Comparison of ENCODE assay signal across 8 cellular contexts in genomic region chr1:247331526-247332214, GRCh38. TPM values are rescaled to one million over a fixed set of nuclear protein-coding genes. Genes with fewer than 3 reads are reported as not detected.
DNase-seq lines count a peak whose midpoint lies in the region; ATAC-seq and TF ChIP-seq lines count a peak whose summit lies in the region.

Gene ZNF496 (minus strand): TSS chr1:247331867. CDS start chr1:247329578, 2,289 bp downstream.

- H3K36me3 ChIP-seq in ectodermal cell (ENCODE audit: control insufficient read depth, insufficient read depth, low read length) = peaks cover 17% of the 10 kb centered on the region
- H3K36me3 ChIP-seq in lower lobe of right lung = peaks cover 32% of the 10 kb centered on the region

- peak within 1 kb of the TSS; percentile 73 for H3K4me3 ChIP-seq in ectodermal cell (ENCODE audit: insufficient read depth, low read depth, low read length)
- H3K4me3 ChIP-seq in lower lobe of right lung = peak within 1 kb of the TSS; percentile 75

- H3K4me1 ChIP-seq in ectodermal cell (ENCODE audit: control insufficient read depth, insufficient read depth, low read length) (peaks cover 30% of the 10 kb centered on the region), lower lobe of right lung (peaks cover 37% of the 10 kb centered on the region)

- 1% methylated on average over 92 of the region's 92 CpGs for WGBS in ectodermal cell, 2 experiments

- H3K27me3 ChIP-seq in ectodermal cell (ENCODE audit: control insufficient read depth, insufficient read depth, low read length, poor library complexity, severe bottlenecking) (no peaks in the 10 kb centered on the region), lower lobe of right lung (ENCODE audit: low read depth) (no peaks in the 10 kb centered on the region)

- peak; percentile 60 to 86 for DNase-seq in NCI-H524 (lab: John Stamatoyannopoulos, UW)
- DNase-seq in activated CD4-positive, alpha-beta T cell treated with anti-CD3 and anti-CD28 coated beads, Interleukin-2, amount 50 U/mL, for 48 hours = peak; percentile 60 to 61
- DNase-seq in lower lobe of right lung = peak; percentile 84
- peak; percentile 25 to 55 (median 27) for DNase-seq in stimulated activated CD4-positive, alpha-beta T cell treated with anti-CD3 and anti-CD28 coated beads, TNF-alpha, amount 100 ng/mL, for 24 hours (ENCODE audit: low read depth in 3 of 3)

- H3K9me3 ChIP-seq in ectodermal cell (ENCODE audit: control insufficient read depth, low read length) (no peaks in the 10 kb centered on the region), lower lobe of right lung (no peaks in the 10 kb centered on the region)

- TF ChIP-seq CTCF in C4-2B (conservative IDR thresholded peaks at IDR 0.05) (no peak), lower lobe of right lung (IDR thresholded peaks at IDR 0.05) (no peak)

- intact Hi-C loops in lower lobe of right lung (cut with DNase I) = no loop called here

- H3K27ac ChIP-seq in C4-2B (peak within 1 kb of the TSS; percentile 84), ectodermal cell (ENCODE audit: insufficient read depth, low read depth, low read length, poor library complexity, severe bottlenecking) (peak within 1 kb of the TSS; percentile 74), lower lobe of right lung (peak within 1 kb of the TSS; percentile 90)

- ATAC-seq in GM19324 (IDR thresholded peaks at IDR 0.05; ENCODE audit: low FRiP score, unreplicated experiment) (peak; percentile 68), HG03457 (IDR thresholded peaks at IDR 0.05; ENCODE audit: unreplicated experiment) (peak; percentile 60), lower lobe of right lung (peak; percentile 87 to 90)

RNA-seq across cellular contexts. Expression of gene ZNF496, which starts in this region (rescaled TPM):
- polyA plus RNA-seq in ectodermal cell (2013, experiment 1 of 4) = 52.6 TPM
- 57.3 TPM for polyA plus RNA-seq in ectodermal cell (2013, experiment 2 of 4)
- 38.0 TPM for polyA plus RNA-seq in ectodermal cell (2013, experiment 3 of 4)
- polyA plus RNA-seq in ectodermal cell (2013, experiment 4 of 4) = 43.9 TPM
- 16.9 TPM for total RNA-seq in lower lobe of right lung

Comparison
In these comparisons a context has a peak if more than half of its experiments do, and no peak if none do; other contexts are left out.
1. Peak in every context shown above with its lines: DNase-seq, ATAC-seq, H3K4me3 ChIP-seq and H3K27ac ChIP-seq.
2. DNase-seq: peak in every context shown above with its lines; median percentile 84 in lower lobe of right lung; 73 in NCI-H524; 60 in activated CD4-positive, alpha-beta T cell treated with anti-CD3 and anti-CD28 coated beads, Interleukin-2, amount 50 U/mL, for 48 hours; 27 in stimulated activated CD4-positive, alpha-beta T cell treated with anti-CD3 and anti-CD28 coated beads, TNF-alpha, amount 100 ng/mL, for 24 hours.